ENCODE assay signal across 12 cellular contexts in genomic region chr9:68653141-68653595, GRCh38. TPM values are rescaled to one million over a fixed set of nuclear protein-coding genes. Genes with fewer than 3 reads are reported as not detected.
A peak's percentile ranks its signal among the peaks of the same experiment; 100 is the strongest.
DNase-seq lines count a peak whose midpoint lies in the region; ATAC-seq and TF ChIP-seq lines count a peak whose summit lies in the region.
"Had no signal": no experiment of that assay in that cellular context is flagged by ENCODE, and none has a peak within 500 bp of the region (broad histone marks: within the 10 kb centered on the region; RNA-seq: fewer than 3 reads in every experiment).

No MANE protein-coding gene starts in this region.

- peak overlapping the region; percentile 43 for H3K4me3 Mint-ChIP-seq in memory B cell

- no peak for TF ChIP-seq POLR2A in testis (IDR thresholded peaks at IDR 0.05)

- H3K27ac Mint-ChIP-seq in memory B cell = no peak overlapping the region

- no peaks in the 10 kb centered on the region for H3K4me1 ChIP-seq in testis

- WGBS in testis, 2 donors = 80 to 91% methylated on average over 6 of the region's 6 CpGs

- intact Hi-C loops in testis (cut with DNase I; ENCODE audit: low total_unique reads) = no loop called here

- H3K27me3 Mint-ChIP-seq in memory B cell = no peaks in the 10 kb centered on the region

- TF ChIP-seq CTCF in testis (IDR thresholded peaks at IDR 0.05) = no peak

- no peaks in the 10 kb centered on the region for H3K36me3 Mint-ChIP-seq in memory B cell

- no peak overlapping the region for H3K4me3 ChIP-seq in testis

- H3K27me3 ChIP-seq in testis = no peaks in the 10 kb centered on the region

- peak; percentile 79 for ATAC-seq in GM18858 (IDR thresholded peaks at IDR 0.05; ENCODE audit: unreplicated experiment)
- ATAC-seq in GM21381 (IDR thresholded peaks at IDR 0.05; ENCODE audit: unreplicated experiment) = peak; percentile 82
- peak; percentile 71 for ATAC-seq in HG03139 (IDR thresholded peaks at IDR 0.05; ENCODE audit: unreplicated experiment)
- peak; percentile 50 for ATAC-seq in memory B cell (ENCODE audit: low read depth)
- ATAC-seq in HG03025 (IDR thresholded peaks at IDR 0.05; ENCODE audit: low FRiP score, unreplicated experiment) = no peak
- ATAC-seq: left cardiac atrium had no signal

- no peak overlapping the region for H3K27ac ChIP-seq in testis

- H3K9me3 Mint-ChIP-seq in memory B cell = no peaks in the 10 kb centered on the region

- no peaks in the 10 kb centered on the region for H3K36me3 ChIP-seq in testis (ENCODE audit: low read depth, missing control alignments)

- no peaks in the 10 kb centered on the region for H3K9me3 ChIP-seq in testis

- DNase-seq in memory B cell (ENCODE audit: low spot score in 2 of 2) (no peak), pons (ENCODE audit: low spot score) (no peak), testis (no peak), NCI-H1105 (lab: John Stamatoyannopoulos, UW) (no peak)
- DNase-seq: GDM1, left cardiac atrium had no signal

- peaks cover 6% of the 10 kb centered on the region for H3K4me1 Mint-ChIP-seq in memory B cell

RNA-seq across cellular contexts. Expression of gene PIP5K1B, which starts 51.9 kb away (rescaled TPM):
- total RNA-seq in testis = 10 to 100 TPM; 53.6 to 66.9 TPM
- 70.5 TPM for polyA plus RNA-seq in testis (ENCODE audit: insufficient read depth, low read depth, low replicate concordance)
- total RNA-seq: M059J had no signal
- polyA plus RNA-seq: endothelial cell of umbilical vein had no signal
